19 cellular contexts compared by ENCODE assay signal in the genomic region with DNA sequence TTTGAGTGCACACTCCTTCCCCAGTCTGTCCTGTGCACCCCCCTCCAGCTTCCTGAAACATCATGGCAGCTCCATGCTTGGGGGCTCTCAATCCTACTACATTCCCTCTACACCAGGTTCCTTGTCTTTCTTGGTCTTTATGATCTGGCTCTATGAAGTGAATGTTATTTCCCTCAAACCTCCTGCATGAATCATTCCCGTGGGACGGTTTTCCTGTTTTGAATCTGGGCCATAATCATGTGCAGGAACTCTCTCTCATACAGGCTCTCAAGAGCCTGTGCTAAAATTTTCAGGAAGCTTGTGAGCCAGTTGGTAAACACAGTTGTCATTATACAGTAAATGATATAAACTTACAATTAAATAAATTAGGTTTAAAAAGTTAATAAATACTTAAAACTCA.
DNase-seq lines count a peak whose midpoint lies in the region; TF ChIP-seq lines count a peak whose summit lies in the region.
"Had no signal": no experiment of that assay in that cellular context is flagged by ENCODE, and none has a peak within 500 bp of the region (broad histone marks: within the 10 kb centered on the region; RNA-seq: fewer than 3 reads in every experiment).

No MANE protein-coding gene starts in this region.

- BruUV-seq in MCF 10A (replicated peaks; lab: Mats Ljungman, UMichigan) (no TSS peak), mammary epithelial cell (replicated peaks; lab: Mats Ljungman, UMichigan) (no TSS peak), PC-9 (replicated peaks; lab: Mats Ljungman, UMichigan) (no TSS peak)

- H4K20me1 ChIP-seq in mammary epithelial cell (ENCODE audit: insufficient read depth, low read length) (no peaks in the 10 kb centered on the region), PC-9 (ENCODE audit: insufficient read depth) (no peaks in the 10 kb centered on the region)

- H3K4me2 ChIP-seq in mammary epithelial cell (ENCODE audit: insufficient read depth, low read depth, low read length) (no peak overlapping the region), PC-9 (no peak overlapping the region)

- in situ Hi-C loops in mammary epithelial cell (cut with MboI; ENCODE audit: low sequenced_read_pairs in 2 of 2) = no loop called here

- H3K4me1 Mint-ChIP-seq in MCF 10A (ENCODE audit: insufficient read depth, unreplicated experiment) = peaks cover 6% of the 10 kb centered on the region
- peaks cover 26% of the 10 kb centered on the region for H3K4me1 Mint-ChIP-seq in type B pancreatic cell (ENCODE audit: unreplicated experiment)
- H3K4me1 Mint-ChIP-seq: activated naive CD8-positive, alpha-beta T cell treated with anti-CD3 and anti-CD28 coated beads for 36 hours had no signal

- intact Hi-C loops in MCF 10A (cut with micrococcal nuclease) = no loop called here
- intact Hi-C loops in breast epithelium (cut with DNase I; ENCODE audit: low total_unique reads) = no loop called here
- intact Hi-C loops in mammary epithelial cell (cut with micrococcal nuclease) = no loop called here
- intact Hi-C loops in PC-9 (cut with micrococcal nuclease; ENCODE audit: unreplicated experiment) = no loop called here

- 8% methylated on average over 2 of the region's 2 CpGs for WGBS in mammary epithelial cell (ENCODE audit: low coverage, missing lambda C conversion rate)

- no peak overlapping the region for H3K4me3 ChIP-seq in breast epithelium
- no peak overlapping the region for H3K4me3 ChIP-seq in mammary epithelial cell (replicated peaks in 1 of 3; ENCODE audit: insufficient read depth in 1 of 3, low read depth in 2 of 3, low read length in 3 of 3)
- no peak overlapping the region for H3K4me3 ChIP-seq in PC-9
- H3K4me3 ChIP-seq: esophagus muscularis mucosa, prostate gland had no signal

- no peaks in the 10 kb centered on the region for H3K9me3 ChIP-seq in breast epithelium
- no peaks in the 10 kb centered on the region for H3K9me3 ChIP-seq in mammary epithelial cell (replicated peaks; ENCODE audit: insufficient read depth, low read length)
- H3K9me3 ChIP-seq in PC-9 (ENCODE audit: insufficient read depth, low read depth) = no peaks in the 10 kb centered on the region
- H3K9me3 ChIP-seq: esophagus muscularis mucosa, prostate gland had no signal

- H3K27me3 Mint-ChIP-seq in MCF 10A (ENCODE audit: insufficient read depth, unreplicated experiment) = peaks cover 44% of the 10 kb centered on the region
- no peaks in the 10 kb centered on the region for H3K27me3 Mint-ChIP-seq in type B pancreatic cell
- H3K27me3 Mint-ChIP-seq: activated naive CD8-positive, alpha-beta T cell treated with anti-CD3 and anti-CD28 coated beads for 36 hours had no signal

- CTCF ChIA-PET in MCF 10A (lab: Yijun Ruan, JAX) (interaction anchor here (0.7 to 2.0 kb wide), 2 partner anchors 35 to 349 kb away, joined by 3 to 5 read pairs; no protein-coding TSS in a partner anchor), mammary epithelial cell (lab: Charles Lee; ENCODE audit: low non-redundant PET) (no interaction called here), PC-9 (lab: Charles Lee) (no interaction called here)

- dilution Hi-C loops in mammary epithelial cell (cut with HindIII; ENCODE audit: low sequenced_read_pairs) = no loop called here

- no peak overlapping the region for H3K27ac Mint-ChIP-seq in MCF 10A (ENCODE audit: low read depth, unreplicated experiment)
- H3K27ac Mint-ChIP-seq in type B pancreatic cell = no peak overlapping the region
- H3K27ac Mint-ChIP-seq: activated naive CD8-positive, alpha-beta T cell treated with anti-CD3 and anti-CD28 coated beads for 36 hours; activated T-helper 1 cell treated with anti-CD3 and anti-CD28 coated beads, Interleukin-12 subunit alpha, Interleukin-12 subunit beta, Interleukin-2, Interleukin-4 antibody, amounts not matched to agents 30 ng/mL and 10 ng/mL and 1 ng/mL, durations not matched to agents 14 hours and 24 hours and 36 hours; natural killer cell treated with Interleukin-12 subunit alpha and Interleukin-12 subunit beta and Interleukin-15 and Interleukin-18, amount 100 ng/mL, for 72 hours had no signal

- DNase-seq in MCF 10A (ENCODE audit: unreplicated experiment) (peak; percentile 9), breast epithelium (ENCODE audit: low spot score in 2 of 2) (no peak), mammary epithelial cell (peak; percentile 28), glomerular endothelial cell (ENCODE audit: extremely low read depth, low read depth, low spot score) (peak; percentile 9), stromal cell of bone marrow (ENCODE audit: low read depth) (peak; percentile 37), type B pancreatic cell (ENCODE audit: extremely low spot score, unreplicated experiment) (no peak), PC-9 (no peak)
- no peak for DNase-seq in activated effector memory CD4-positive, alpha-beta T cell treated with Interleukin-2 at 50 U/mL for 16 hours
- DNase-seq: activated naive CD8-positive, alpha-beta T cell treated with anti-CD3 and anti-CD28 coated beads for 36 hours; DMS153; mesendoderm; NCI-H187 had no signal

- H3K4me1 ChIP-seq in breast epithelium = no peaks in the 10 kb centered on the region
- peaks cover 4% of the 10 kb centered on the region for H3K4me1 ChIP-seq in mammary epithelial cell (ENCODE audit: insufficient read depth, low read length)
- H3K4me1 ChIP-seq in PC-9 (replicated peaks; ENCODE audit: insufficient read depth) = no peaks in the 10 kb centered on the region
- H3K4me1 ChIP-seq: esophagus muscularis mucosa, prostate gland had no signal

- no peak overlapping the region for H3K4me3 Mint-ChIP-seq in MCF 10A (ENCODE audit: unreplicated experiment)
- no peak overlapping the region for H3K4me3 Mint-ChIP-seq in type B pancreatic cell
- H3K4me3 Mint-ChIP-seq: activated naive CD8-positive, alpha-beta T cell treated with anti-CD3 and anti-CD28 coated beads for 36 hours; activated T-helper 1 cell treated with anti-CD3 and anti-CD28 coated beads, Interleukin-12 subunit alpha, Interleukin-12 subunit beta, Interleukin-2, Interleukin-4 antibody, amounts not matched to agents 30 ng/mL and 10 ng/mL and 1 ng/mL, durations not matched to agents 14 hours and 24 hours and 36 hours; natural killer cell treated with Interleukin-12 subunit alpha and Interleukin-12 subunit beta and Interleukin-15 and Interleukin-18, amount 100 ng/mL, for 72 hours had no signal

- no peaks in the 10 kb centered on the region for H3K9me2 ChIP-seq in PC-9 (ENCODE audit: insufficient read depth)

- H3K36me3 Mint-ChIP-seq in MCF 10A (ENCODE audit: insufficient read depth, unreplicated experiment) = peaks cover 5% of the 10 kb centered on the region
- H3K36me3 Mint-ChIP-seq in type B pancreatic cell = no peaks in the 10 kb centered on the region
- H3K36me3 Mint-ChIP-seq: activated naive CD8-positive, alpha-beta T cell treated with anti-CD3 and anti-CD28 coated beads for 36 hours had no signal

- POLR2A ChIA-PET in MCF 10A (lab: Yijun Ruan, JAX) = interaction anchor here (0.7 kb wide), 1 partner anchor 168 kb away, joined by 3 read pairs; no protein-coding TSS in a partner anchor
- POLR2A ChIA-PET in PC-9 (lab: Charles Lee; ENCODE audit: unreplicated experiment) = no interaction called here

- H3K36me3 ChIP-seq in breast epithelium (no peaks in the 10 kb centered on the region), mammary epithelial cell (ENCODE audit: insufficient read depth, low read length) (no peaks in the 10 kb centered on the region), PC-9 (ENCODE audit: low read depth) (no peaks in the 10 kb centered on the region)
- H3K36me3 ChIP-seq: esophagus muscularis mucosa, prostate gland had no signal

- no peak for TF ChIP-seq POLR2A in breast epithelium (IDR thresholded peaks at IDR 0.05)

- H3F3A ChIP-seq in PC-9 (ENCODE audit: insufficient read depth, low read depth) = no peaks in the 10 kb centered on the region

- H3K79me2 ChIP-seq in mammary epithelial cell (ENCODE audit: insufficient read depth, low read length) (no peaks in the 10 kb centered on the region), PC-9 (ENCODE audit: low read depth) (no peaks in the 10 kb centered on the region)

- no peaks in the 10 kb centered on the region for H3K27me3 ChIP-seq in breast epithelium
- no peaks in the 10 kb centered on the region for H3K27me3 ChIP-seq in mammary epithelial cell (ENCODE audit: insufficient read depth, low read length)
- H3K27me3 ChIP-seq in PC-9 (ENCODE audit: insufficient read depth, low read depth) = peaks cover 83% of the 10 kb centered on the region
- H3K27me3 ChIP-seq: esophagus muscularis mucosa had no signal

- no peak overlapping the region for H3K27ac ChIP-seq in breast epithelium
- H3K27ac ChIP-seq in mammary epithelial cell (ENCODE audit: insufficient read depth, low read depth, low read length) = no peak overlapping the region
- H3K27ac ChIP-seq in PC-9 = no peak overlapping the region
- H3K27ac ChIP-seq: 22Rv1, C4-2B, esophagus muscularis mucosa, prostate gland, RWPE1 had no signal

- no peak for TF ChIP-seq CTCF in MCF 10A (IDR thresholded peaks at IDR 0.05; ENCODE audit: unreplicated experiment)
- no peak for TF ChIP-seq CTCF in breast epithelium (IDR thresholded peaks at IDR 0.05)
- no peak for TF ChIP-seq CTCF in mammary epithelial cell (conservative IDR thresholded peaks at IDR 0.05 in 1 of 2, IDR thresholded peaks at IDR 0.05 in 1 of 2; ENCODE audit: extremely low read depth in 1 of 2, insufficient read depth in 1 of 2, low read depth in 1 of 2, low read length in 2 of 2)
- no peak for TF ChIP-seq CTCF in type B pancreatic cell (conservative IDR thresholded peaks at IDR 0.05)
- no peak for TF ChIP-seq CTCF in PC-9 (conservative IDR thresholded peaks at IDR 0.05)

- no peaks in the 10 kb centered on the region for H3K9me3 Mint-ChIP-seq in MCF 10A (ENCODE audit: unreplicated experiment)
- peaks cover 11% of the 10 kb centered on the region for H3K9me3 Mint-ChIP-seq in type B pancreatic cell
- H3K9me3 Mint-ChIP-seq: activated naive CD8-positive, alpha-beta T cell treated with anti-CD3 and anti-CD28 coated beads for 36 hours had no signal

- H2AFZ ChIP-seq in mammary epithelial cell (ENCODE audit: low read depth, low read length) (no peak overlapping the region), PC-9 (no peak overlapping the region)

- H3K9ac ChIP-seq in mammary epithelial cell (ENCODE audit: insufficient read depth, low read length) = no peak overlapping the region

Comparison
In these comparisons a context has a peak if more than half of its experiments do, and no peak if none do; other contexts are left out.
1. DNase-seq: peak in MCF 10A (single experiment), mammary epithelial cell (single experiment), glomerular endothelial cell (single experiment) and stromal cell of bone marrow (single experiment); none in breast epithelium (0 of 2), type B pancreatic cell (single experiment), PC-9 (0 of 2) and activated effector memory CD4-positive, alpha-beta T cell treated with Interleukin-2 at 50 U/mL for 16 hours (single experiment).